8 cellular contexts compared by ENCODE assay signal in the genomic region with DNA sequence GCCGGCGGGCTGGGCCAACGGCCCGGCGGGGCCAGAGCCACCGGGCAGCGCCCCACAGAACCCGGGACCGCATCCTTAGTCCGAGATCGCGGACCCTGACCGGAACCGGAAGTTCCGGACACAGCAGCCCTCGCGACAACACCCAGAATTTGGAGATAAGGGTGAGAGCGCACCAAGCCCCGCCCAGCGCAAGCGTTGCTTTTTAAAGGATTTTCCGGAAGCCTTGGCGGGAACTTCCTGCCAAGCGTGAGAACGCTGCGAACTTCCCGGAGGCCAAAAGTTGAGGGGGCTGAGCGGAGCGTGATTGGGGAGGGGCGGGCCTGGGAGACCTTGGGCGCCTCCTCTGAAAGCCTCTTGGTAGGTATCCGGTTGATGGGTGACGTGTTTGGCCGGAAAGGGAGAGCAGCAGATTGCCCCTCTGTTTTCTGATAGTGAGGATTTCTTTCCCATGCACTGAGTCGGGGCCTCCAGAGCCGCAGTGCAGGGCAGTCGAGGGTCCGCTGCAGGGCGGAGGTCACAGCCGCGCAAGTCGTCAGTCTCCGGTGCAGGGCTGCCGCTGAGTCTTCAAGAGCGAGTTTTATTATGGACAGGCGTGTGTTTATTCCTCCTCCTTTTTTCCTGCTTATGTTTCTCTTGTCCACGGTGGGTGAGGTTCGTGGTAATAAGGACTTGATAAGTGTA. TPM values are rescaled to one million over a fixed set of nuclear protein-coding genes. Genes with fewer than 3 reads are reported as not detected.
DNase-seq lines count a peak whose midpoint lies in the region; ATAC-seq and TF ChIP-seq lines count a peak whose summit lies in the region.

A gene with protein sequence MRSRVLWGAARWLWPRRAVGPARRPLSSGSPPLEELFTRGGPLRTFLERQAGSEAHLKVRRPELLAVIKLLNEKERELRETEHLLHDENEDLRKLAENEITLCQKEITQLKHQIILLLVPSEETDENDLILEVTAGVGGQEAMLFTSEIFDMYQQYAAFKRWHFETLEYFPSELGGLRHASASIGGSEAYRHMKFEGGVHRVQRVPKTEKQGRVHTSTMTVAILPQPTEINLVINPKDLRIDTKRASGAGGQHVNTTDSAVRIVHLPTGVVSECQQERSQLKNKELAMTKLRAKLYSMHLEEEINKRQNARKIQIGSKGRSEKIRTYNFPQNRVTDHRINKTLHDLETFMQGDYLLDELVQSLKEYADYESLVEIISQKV (minus strand): TSS at position 97 of the 681 bp plus-strand sequence. CDS start 24 bp downstream, at position 73.

- H3K4me1 Mint-ChIP-seq in activated B cell treated with CpG ODN at 0.5 μM for 24 hours: peaks cover 42% of the 10 kb centered on the region
- H3K4me1 Mint-ChIP-seq in immature natural killer cell: peaks cover 41 to 59% of the 10 kb centered on the region in 2 donors

- CTCF ChIA-PET in AG04450 (lab: Charles Lee) (no interaction called here), activated B cell treated with CpG ODN at 0.5 μM for 24 hours (lab: Charles Lee) (interaction anchor here (1.3 kb wide), 1 partner anchor 19 kb away, joined by 3 read pairs; no protein-coding TSS in a partner anchor)

- H3K9me3 Mint-ChIP-seq in activated B cell treated with CpG ODN at 0.5 μM for 24 hours: no peaks in the 10 kb centered on the region
- no peaks in the 10 kb centered on the region for H3K9me3 Mint-ChIP-seq in immature natural killer cell

- DNase-seq in AG04450 (ENCODE audit: low read depth, low spot score): peak; percentile 91
- DNase-seq in NCI-H2227 treated with DMSO at 0.1 percent for 48 hours (lab: John Stamatoyannopoulos, UW): peak; percentile 86
- DNase-seq in activated B cell treated with CpG ODN at 0.5 μM for 24 hours: peak; percentile 77
- DNase-seq in caudate nucleus (lab: John Stamatoyannopoulos, UW): peak; percentile 25 to 96 (median 86)
- DNase-seq in immature natural killer cell: peak; percentile 80 to 85 (median 85)
- DNase-seq in smooth muscle cell of the brain vasculature (ENCODE audit: low read depth, low spot score): peak; percentile 93

- H3K4me3 Mint-ChIP-seq in activated B cell treated with CpG ODN at 0.5 μM for 24 hours: peak within 1 kb of the TSS; percentile 99
- peak within 1 kb of the TSS; percentile 96 to 99 (median 97) for H3K4me3 Mint-ChIP-seq in immature natural killer cell

- H3K27ac Mint-ChIP-seq in activated B cell treated with CpG ODN at 0.5 μM for 24 hours (peak within 1 kb of the TSS; percentile 93), immature natural killer cell (peak within 1 kb of the TSS; percentile 91 to 97 (median 96))

- H3K27ac ChIP-seq in AG04450 (ENCODE audit: low read depth, low read length) (peak within 1 kb of the TSS; percentile 80), caudate nucleus (ENCODE audit: low read depth, low read length) (peak within 1 kb of the TSS; percentile 74)

- H3K27me3 Mint-ChIP-seq in activated B cell treated with CpG ODN at 0.5 μM for 24 hours (no peaks in the 10 kb centered on the region), immature natural killer cell (ENCODE audit: low read depth in 3 of 3) (peaks cover 0 to 4% (median 0%) of the 10 kb centered on the region in 3 donors)

- intact Hi-C loops in activated B cell treated with CpG ODN at 0.5 μM for 24 hours (cut with micrococcal nuclease): loop anchor here (1.0 to 10.0 kb wide), 5 partner anchors 21 to 1618 kb away; a partner anchor contains a TSS

- peaks cover 29% of the 10 kb centered on the region for H3K36me3 Mint-ChIP-seq in activated B cell treated with CpG ODN at 0.5 μM for 24 hours (ENCODE audit: low read depth)
- H3K36me3 Mint-ChIP-seq in immature natural killer cell: peaks cover 0 to 3% (median 0%) of the 10 kb centered on the region in 3 donors

- no peaks in the 10 kb centered on the region for H3K27me3 ChIP-seq in AG04450 (ENCODE audit: control insufficient read depth, insufficient read depth, low read length)

- ATAC-seq in GM18907 (IDR thresholded peaks at IDR 0.05; ENCODE audit: unreplicated experiment) (peak; percentile 96), HG03159 (IDR thresholded peaks at IDR 0.05; ENCODE audit: unreplicated experiment) (peak; percentile 94), activated B cell treated with CpG ODN at 0.5 μM for 24 hours (ENCODE audit: low read depth) (peak; percentile 85)

- H3K4me3 ChIP-seq in AG04450 (ENCODE audit: low read depth, low read length): peak within 1 kb of the TSS; percentile 73

- no peak for TF ChIP-seq CTCF in AG04450 (IDR thresholded peaks at IDR 0.05; ENCODE audit: low read depth, low read length)
- TF ChIP-seq CTCF in activated B cell treated with CpG ODN at 0.5 μM for 24 hours (IDR thresholded peaks at IDR 0.05): no peak

- POLR2A ChIA-PET in AG04450 (lab: Yijun Ruan, JAX) (no interaction called here), activated B cell treated with CpG ODN at 0.5 μM for 24 hours (lab: Charles Lee) (interaction anchor here (3.9 kb wide), 1 partner anchor 19 kb away, joined by 26 read pairs; a partner anchor contains a TSS)

- no peaks in the 10 kb centered on the region for H3K9me3 ChIP-seq in AG04450 (ENCODE audit: control insufficient read depth, insufficient read depth, low read length)

RNA-seq across cellular contexts. Expression of the gene that starts here (rescaled TPM):
- polyA plus RNA-seq in AG04450 (2011; rRNA removed) (16.8 and 23.7 TPM in 2 replicates), immature natural killer cell (10 to 100 TPM; 10.4 to 17.6 (median 16.4) TPM)
- 10.2 and 17.7 TPM in 2 replicates for polyA minus RNA-seq in AG04450 (2011; rRNA and poly(A)+ RNA removed)
- total RNA-seq in activated B cell treated with CpG ODN at 0.5 μM for 24 hours: 20.7 and 21.3 TPM in 2 replicates

Comparison
In these comparisons a context has a peak if more than half of its experiments do, and no peak if none do; other contexts are left out.
1. Peak in every context shown above with its lines: DNase-seq, ATAC-seq, H3K4me3 ChIP-seq and H3K27ac ChIP-seq.